ENCODE assay signal across 8 cellular contexts in the genomic region with DNA sequence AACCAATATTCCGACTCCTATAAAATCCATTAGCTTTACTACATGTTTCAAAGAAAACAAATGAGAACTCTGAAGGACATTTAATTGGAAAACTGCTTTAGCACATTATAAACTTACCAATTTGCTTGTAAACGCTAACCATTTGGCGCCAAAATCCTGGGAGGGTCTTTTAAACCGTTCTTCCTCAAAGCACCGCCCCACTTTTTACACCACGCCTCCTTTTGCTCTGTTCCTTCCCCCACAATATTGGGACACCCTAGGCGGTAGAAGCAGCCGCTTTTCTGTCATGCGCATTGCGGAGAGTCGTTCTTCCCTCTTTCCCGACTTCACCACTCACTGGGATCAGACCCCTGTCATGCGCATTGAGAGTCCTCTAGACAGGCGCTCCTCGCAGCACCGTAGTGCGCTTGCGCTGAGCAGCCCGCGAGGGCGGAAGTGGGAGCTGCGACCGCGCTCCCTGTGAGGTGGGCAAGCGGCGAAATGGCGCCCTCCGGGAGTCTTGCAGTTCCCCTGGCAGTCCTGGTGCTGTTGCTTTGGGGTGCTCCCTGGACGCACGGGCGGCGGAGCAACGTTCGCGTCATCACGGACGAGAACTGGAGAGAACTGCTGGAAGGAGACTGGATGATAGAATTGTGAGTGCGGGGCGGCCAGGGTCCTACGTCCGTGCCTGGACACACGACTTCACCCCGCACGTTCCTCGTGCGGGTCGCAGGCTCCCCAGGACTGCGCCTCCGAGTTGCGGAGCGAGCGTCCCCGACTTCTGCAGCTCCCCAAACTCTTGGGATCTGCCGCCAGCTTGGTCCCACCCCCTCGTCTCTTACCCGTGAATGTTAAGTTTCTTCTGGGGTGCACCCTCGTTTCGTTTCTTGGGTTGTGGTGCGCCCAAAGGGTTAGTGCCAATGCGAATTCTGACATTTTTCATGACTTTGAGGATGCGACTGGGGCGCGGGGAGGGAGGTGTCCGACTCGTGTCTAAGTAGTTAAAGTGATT. TPM values are rescaled to one million over a fixed set of nuclear protein-coding genes. Genes with fewer than 3 reads are reported as not detected.
DNase-seq lines count a peak whose midpoint lies in the region; ATAC-seq, FAIRE-seq and TF ChIP-seq lines count a peak whose summit lies in the region.

A gene with protein sequence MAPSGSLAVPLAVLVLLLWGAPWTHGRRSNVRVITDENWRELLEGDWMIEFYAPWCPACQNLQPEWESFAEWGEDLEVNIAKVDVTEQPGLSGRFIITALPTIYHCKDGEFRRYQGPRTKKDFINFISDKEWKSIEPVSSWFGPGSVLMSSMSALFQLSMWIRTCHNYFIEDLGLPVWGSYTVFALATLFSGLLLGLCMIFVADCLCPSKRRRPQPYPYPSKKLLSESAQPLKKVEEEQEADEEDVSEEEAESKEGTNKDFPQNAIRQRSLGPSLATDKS (plus strand): TSS at position 435 of the 991 bp plus-strand sequence. CDS start 46 bp downstream, at position 481.

- TF ChIP-seq RAD21 in HepG2 (CRISPR knock-in tag; IDR thresholded peaks at IDR 0.05), result peak; percentile 29

- peaks cover 31% of the 10 kb centered on the region for H3K4me1 ChIP-seq in HepG2 (ENCODE audit: insufficient read depth, low read length)

- under 1% methylated on average over 38 of the region's 65 CpGs for WGBS in HepG2 (ENCODE audit: low lambda C conversion rate)

- POLR2A ChIA-PET in CD4-positive, alpha-beta T cell (lab: Charles Lee), result interaction anchor here (0.9 to 1.8 kb wide), 3 partner anchors 145 to 1913 kb away, joined by 3 to 18 read pairs (median 3); a partner anchor contains a TSS
- POLR2A ChIA-PET in HepG2 (lab: Yijun Ruan, JAX), result interaction anchor here (0.6 kb wide), 1 partner anchor 21 kb away, joined by 3 read pairs; no protein-coding TSS in a partner anchor

- no peaks in the 10 kb centered on the region for H3K9me3 ChIP-seq in CD4-positive, alpha-beta T cell (ENCODE audit: control insufficient read depth, low read length)
- H3K9me3 ChIP-seq in HepG2 (ENCODE audit: low read length), result no peaks in the 10 kb centered on the region

- TF ChIP-seq POLR2A in HepG2 (IDR thresholded peaks at IDR 0.05; ENCODE audit: insufficient read depth in 1 of 2, low read depth in 2 of 2, low read length in 2 of 2), result peak; percentile 98 to 99

- H3K4me2 ChIP-seq in HepG2 (ENCODE audit: low read depth, low read length), result peak within 1 kb of the TSS; percentile 90

- peaks cover 2 to 12% of the 10 kb centered on the region in 2 experiments; a peak in 3 of 5 replicates for H3K36me3 ChIP-seq in HepG2 (replicated peaks in 1 of 2; ENCODE audit: control insufficient read depth in 1 of 2, insufficient read depth in 2 of 2, low read length in 2 of 2)

- in situ Hi-C loops in HepG2 (cut with HindIII; ENCODE audit: extremely low pct_ligation_motif_present, low pct_unique_long_range_greater_than_20kb), result no loop called here

- peak; percentile 98 for FAIRE-seq in HepG2 (lab: Jason Lieb, UNC)

- H3K27ac Mint-ChIP-seq in CD4-positive, alpha-beta T cell, result no peak within 1 kb of the TSS

- H3K9me3 Mint-ChIP-seq in CD4-positive, alpha-beta T cell, result no peaks in the 10 kb centered on the region

- H3K27ac ChIP-seq in CD4-positive, alpha-beta T cell (ENCODE audit: low read depth, low read length), result peak within 1 kb of the TSS; percentile 69
- H3K27ac ChIP-seq in dorsolateral prefrontal cortex (peak within 1 kb of the TSS; percentile 29 to 92 (median 85)), HepG2 (ENCODE audit: extremely low read length, insufficient read depth, low read length) (peak within 1 kb of the TSS; percentile 83)

- H2AFZ ChIP-seq in HepG2 (ENCODE audit: low read length), result peak within 1 kb of the TSS; percentile 97

- peak; percentile 90 for ATAC-seq in CD4-positive, alpha-beta T cell (ENCODE audit: poor library complexity)
- peak; percentile 82 for ATAC-seq in GM19438 (IDR thresholded peaks at IDR 0.05; ENCODE audit: low read depth, unreplicated experiment)
- ATAC-seq in HG03571 (IDR thresholded peaks at IDR 0.05; ENCODE audit: unreplicated experiment), result peak; percentile 89
- ATAC-seq in HepG2, result peak; percentile 99

- no peaks in the 10 kb centered on the region; the same call in 1 of the 2 replicates for H4K20me1 ChIP-seq in HepG2 (ENCODE audit: insufficient read depth, low read length)

- peaks cover 45% of the 10 kb centered on the region for H3K79me2 ChIP-seq in HepG2 (ENCODE audit: insufficient read depth, low read length)

- TF ChIP-seq CTCF in CD4-positive, alpha-beta T cell (IDR thresholded peaks at IDR 0.05), result no peak
- TF ChIP-seq CTCF in dorsolateral prefrontal cortex (IDR thresholded peaks at IDR 0.05 in 54 of 56, conservative IDR thresholded peaks at IDR 0.05 in 2 of 56; ENCODE audit: low read depth in 1 of 56, partially characterized antibody in 56 of 56) (peak in 48 of 56 donors; percentile 13 to 70 (median 44)), HepG2 (CRISPR knock-in tag; IDR thresholded peaks at IDR 0.05) (peak; percentile 58)

- peak within 1 kb of the TSS; percentile 92 for H3K9ac ChIP-seq in HepG2 (ENCODE audit: insufficient read depth, low read depth, low read length)

- TF ChIP-seq EP300 in HepG2 (IDR thresholded peaks at IDR 0.05; ENCODE audit: low read depth in 2 of 2, low read length in 2 of 2) (no peak), HepG2 (CRISPR knock-in tag; IDR thresholded peaks at IDR 0.05; ENCODE audit: borderline replicate concordance) (no peak)

- peak within 1 kb of the TSS; percentile 63 to 100 (median 93) for H3K4me3 ChIP-seq in dorsolateral prefrontal cortex
- peak within 1 kb of the TSS; percentile 84 to 95 (median 93) for H3K4me3 ChIP-seq in HepG2 (replicated peaks in 1 of 3; ENCODE audit: insufficient read depth in 1 of 3, low read depth in 2 of 3, low read length in 3 of 3)

- DNase-seq in CD4-positive, alpha-beta T cell, result peak; percentile 63 to 83 (median 76)
- DNase-seq in NCI-H774 (lab: John Stamatoyannopoulos, UW) (peak; percentile 95), dorsolateral prefrontal cortex (peak; percentile 84 to 96 (median 95)), HepG2 (ENCODE audit: low spot score) (peak; percentile 99)
- DNase-seq in activated CD4-positive, alpha-beta T cell treated with anti-CD3 and anti-CD28 coated beads, Interleukin-2, amount 50 U/mL, for 4 hours, result peak; percentile 72 to 79
- DNase-seq in stimulated activated CD4-positive, alpha-beta T cell treated with anti-CD3 and anti-CD28 coated beads, Interleukin-4, amount 100 ng/mL, for 1 hour, result peak; percentile 83

- intact Hi-C loops in CD4-positive, alpha-beta T cell (cut with DNase I, micrococcal nuclease), result loop anchor here (2.0 to 10.0 kb wide), 5 partner anchors 143 to 1915 kb away; a partner anchor contains a TSS
- intact Hi-C loops in dorsolateral prefrontal cortex (cut with DNase I) (loop anchor here in 1 of 2 donors (5.0 kb wide), 1 partner anchor 238 kb away; no protein-coding TSS in a partner anchor), HepG2 (cut with micrococcal nuclease; ENCODE audit: unreplicated experiment) (no loop called here)

- CTCF ChIA-PET in CD4-positive, alpha-beta T cell (lab: Charles Lee), result no interaction called here
- CTCF ChIA-PET in HepG2 (lab: Yijun Ruan, JAX; ENCODE audit: low intra/inter-chr PET ratio, low total read pairs), result no interaction called here

- no peaks in the 10 kb centered on the region for H3K27me3 Mint-ChIP-seq in CD4-positive, alpha-beta T cell

- H3K4me3 Mint-ChIP-seq in CD4-positive, alpha-beta T cell, result no peak within 1 kb of the TSS

- BruUV-seq in HepG2 (replicated peaks; lab: Mats Ljungman, UMichigan), result TSS peak; percentile 65

- H3K36me3 Mint-ChIP-seq in CD4-positive, alpha-beta T cell (ENCODE audit: low read depth), result peaks cover under 1% of the 10 kb centered on the region

- peaks cover 42% of the 10 kb centered on the region for H3K4me1 Mint-ChIP-seq in CD4-positive, alpha-beta T cell (ENCODE audit: low read depth)

- H3K27me3 ChIP-seq in CD4-positive, alpha-beta T cell (ENCODE audit: control insufficient read depth, insufficient read depth, low read length), result no peaks in the 10 kb centered on the region
- H3K27me3 ChIP-seq in dorsolateral prefrontal cortex (no peaks in the 10 kb centered on the region), HepG2 (ENCODE audit: control insufficient read depth in 1 of 2, insufficient read depth in 2 of 2, low read length in 2 of 2) (no peaks in the 10 kb centered on the region; a peak in 1 of 5 replicates)

TF ChIP-seq in HepG2, 621 proteins besides CTCF, POLR2A, EP300 and RAD21 (continues in another document):
- no peak for TF ChIP-seq FOXK2 (IDR thresholded peaks at IDR 0.05)
- TF ChIP-seq, protein P1, sequence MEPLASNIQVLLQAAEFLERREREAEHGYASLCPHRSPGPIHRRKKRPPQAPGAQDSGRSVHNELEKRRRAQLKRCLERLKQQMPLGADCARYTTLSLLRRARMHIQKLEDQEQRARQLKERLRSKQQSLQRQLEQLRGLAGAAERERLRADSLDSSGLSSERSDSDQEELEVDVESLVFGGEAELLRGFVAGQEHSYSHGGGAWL (CRISPR knock-in tag; IDR thresholded peaks at IDR 0.05), result peak; percentile 80
- TF ChIP-seq STAG1 (CRISPR knock-in tag; IDR thresholded peaks at IDR 0.05), result no peak

RNA-seq across cellular contexts. Expression of the gene that starts here (rescaled TPM):
- 10 to 100 TPM in 1 of 2 experiments, 1 to 10 TPM in 1; 9.5 to 11.0 TPM for total RNA-seq in CD4-positive, alpha-beta T cell
- total RNA-seq in dorsolateral prefrontal cortex, result 10 to 100 TPM in 119 of 120 experiments, 1 to 10 TPM in 1; 9.6 to 23.7 (median 15.6) TPM
- total RNA-seq in HepG2 (2016; rRNA removed; fragmentation: Illumina TruSeq; extraction: Trizol), result 32.5 and 56.8 TPM in 2 replicates
- total RNA-seq in HepG2 (2016; cell fraction: cytosol; rRNA removed; fragmentation: Illumina TruSeq; extraction: Trizol; ENCODE audit: low read depth), result 5.9 and 6.6 TPM in 2 replicates
- total RNA-seq in HepG2 (2016; cell fraction: insoluble cytoplasmic fraction; rRNA removed; fragmentation: Illumina TruSeq; extraction: Trizol), result 32.1 and 53.5 TPM in 2 replicates
- total RNA-seq in HepG2 (2016; cell fraction: membrane; rRNA removed; fragmentation: Illumina TruSeq; extraction: Trizol), result 10.2 and 12.2 TPM in 2 replicates
- total RNA-seq in HepG2 (2016; cell fraction: nucleus; rRNA removed; fragmentation: Illumina TruSeq; extraction: Trizol), result 51.5 and 56.3 TPM in 2 replicates
- polyA plus RNA-seq in HepG2 (2011; rRNA removed), result 19.2 and 23.0 TPM in 2 replicates
- 13.3 and 19.4 TPM in 2 replicates for polyA plus RNA-seq in HepG2 (2011; cell fraction: cytosol; rRNA removed)
- polyA plus RNA-seq in HepG2 (2011; cell fraction: nucleus; rRNA removed), result 5.7 and 8.3 TPM in 2 replicates
- 32.5 and 34.9 TPM in 2 replicates for polyA plus RNA-seq in HepG2 (2012)
- polyA plus RNA-seq in HepG2 (2016; cell fraction: cytosol; fragmentation: Illumina TruSeq; extraction: Trizol; ENCODE audit: low read depth), result 1.8 and 2.1 TPM in 2 replicates
- 26.9 and 32.0 TPM in 2 replicates for polyA plus RNA-seq in HepG2 (2016; cell fraction: insoluble cytoplasmic fraction; fragmentation: Illumina TruSeq; extraction: Trizol; ENCODE audit: low read depth)
- polyA plus RNA-seq in HepG2 (2016; cell fraction: membrane; fragmentation: Illumina TruSeq; extraction: Trizol; ENCODE audit: low read depth), result 5.0 and 5.1 TPM in 2 replicates
- polyA plus RNA-seq in HepG2 (2016; cell fraction: nucleus; fragmentation: Illumina TruSeq; extraction: Trizol; ENCODE audit: insufficient read depth, low read depth), result 56.6 and 62.3 TPM in 2 replicates
- 24.2 and 31.8 TPM in 2 replicates for polyA minus RNA-seq in HepG2 (2011; rRNA and poly(A)+ RNA removed; ENCODE audit: low replicate concordance)
- 24.0 and 24.4 TPM in 2 replicates for polyA minus RNA-seq in HepG2 (2011; cell fraction: cytosol; rRNA and poly(A)+ RNA removed)
- 41.6 and 41.8 TPM in 2 replicates for polyA minus RNA-seq in HepG2 (2011; cell fraction: nucleus; rRNA and poly(A)+ RNA removed)

Comparison
In these comparisons a context has a peak if more than half of its experiments do, and no peak if none do; other contexts are left out.
1. Peak in every context shown above with its lines: DNase-seq, ATAC-seq, H3K4me3 ChIP-seq and H3K27ac ChIP-seq.